19 cellular contexts compared by ENCODE assay signal in the genomic region with DNA sequence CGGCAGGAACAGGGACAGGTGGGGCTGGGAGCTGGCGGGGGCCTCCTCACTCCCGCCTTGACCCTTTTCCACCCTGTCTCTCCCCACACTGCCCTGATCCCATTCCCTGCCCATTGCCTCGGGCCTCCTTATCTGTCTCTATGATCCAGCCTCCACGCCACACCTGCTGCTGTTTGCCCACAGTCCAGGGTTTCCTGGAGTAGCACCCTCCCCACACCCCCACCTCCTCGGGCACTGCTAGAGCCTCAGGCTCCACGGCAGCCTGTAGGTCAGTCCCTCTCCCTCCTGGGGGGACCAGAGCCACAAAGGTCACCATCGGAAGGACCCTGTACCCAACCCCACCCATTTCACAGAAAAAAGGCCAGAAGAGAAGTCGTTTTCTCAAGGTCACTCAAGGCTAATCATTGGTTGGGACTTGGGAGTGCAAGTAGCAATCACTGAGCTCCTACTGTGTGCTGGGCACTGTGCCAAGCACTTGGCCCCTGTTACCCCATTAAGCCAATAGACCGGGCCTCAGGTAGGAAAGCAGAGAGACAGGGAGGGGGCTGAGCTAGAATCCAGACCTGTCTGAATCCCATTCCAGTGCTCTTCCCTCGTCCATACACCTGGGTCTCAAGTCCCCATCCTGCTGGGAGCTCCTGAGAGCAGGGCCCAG.
"Had no signal": no experiment of that assay in that cellular context is flagged by ENCODE, and none has a peak within 500 bp of the region (broad histone marks: within the 10 kb centered on the region; RNA-seq: fewer than 3 reads in every experiment).

No MANE protein-coding gene starts in this region.

- H3K9me3 ChIP-seq: colonic mucosa, left lung had no signal

- H3K36me3 Mint-ChIP-seq: activated CD4-positive, alpha-beta memory T cell treated with anti-CD3 and anti-CD28 coated beads for 36 hours; brain; mesothelial cell of epicardium; type B pancreatic cell; WTC11 had no signal

- DNase-seq: activated CD4-positive, alpha-beta memory T cell treated with anti-CD3 and anti-CD28 coated beads for 36 hours; activated CD4-positive, alpha-beta T cell treated with anti-CD3 and anti-CD28 coated beads for 4 hours; activated naive CD4-positive, alpha-beta T cell; activated T-cell treated with anti-CD3 and anti-CD28 coated beads for 4 hours; anterior cingulate cortex; central memory CD4-positive, alpha-beta T cell; colonic mucosa; erythroblast; head of caudate nucleus; kidney; left lung; stimulated activated CD4-positive, alpha-beta T cell treated with anti-CD3 and anti-CD28 coated beads, Interleukin-2, amount 100 ng/mL, for 24 hours; stimulated activated naive CD8-positive, alpha-beta T cell treated with anti-CD3 and anti-CD28 coated beads, Interleukin-15, Interleukin-2, amounts not matched to agents 100 U/mL and 50 U/mL, for 24 hours had no signal

- H3K4me3 ChIP-seq: colonic mucosa, left lung had no signal

- ATAC-seq: left lung; stimulated activated naive CD8-positive, alpha-beta T cell treated with anti-CD3 and anti-CD28 coated beads, Interleukin-15, Interleukin-2, amounts not matched to agents 100 U/mL and 50 U/mL, for 24 hours; WTC11 had no signal

- H3K4me1 ChIP-seq: colonic mucosa had no signal

- H3K27ac ChIP-seq: colonic mucosa, left lung had no signal

- FAIRE-seq: frontal cortex, kidney had no signal

- H3K27ac Mint-ChIP-seq: activated CD4-positive, alpha-beta memory T cell treated with anti-CD3 and anti-CD28 coated beads for 36 hours; mesothelial cell of epicardium; progenitor cell of endocrine pancreas; type B pancreatic cell; WTC11 had no signal

- H3K27me3 ChIP-seq: colonic mucosa had no signal

- H3K36me3 ChIP-seq: colonic mucosa, left lung had no signal

- H3K4me3 Mint-ChIP-seq: activated CD4-positive, alpha-beta memory T cell treated with anti-CD3 and anti-CD28 coated beads for 36 hours; brain; mesothelial cell of epicardium; type B pancreatic cell; WTC11 had no signal

- H3K4me1 Mint-ChIP-seq: mesothelial cell of epicardium had no signal

- H3K9me3 Mint-ChIP-seq: activated CD4-positive, alpha-beta memory T cell treated with anti-CD3 and anti-CD28 coated beads for 36 hours; mesothelial cell of epicardium; type B pancreatic cell; WTC11 had no signal
